Comparison of ENCODE assay signal across 14 cellular contexts in the genomic region with DNA sequence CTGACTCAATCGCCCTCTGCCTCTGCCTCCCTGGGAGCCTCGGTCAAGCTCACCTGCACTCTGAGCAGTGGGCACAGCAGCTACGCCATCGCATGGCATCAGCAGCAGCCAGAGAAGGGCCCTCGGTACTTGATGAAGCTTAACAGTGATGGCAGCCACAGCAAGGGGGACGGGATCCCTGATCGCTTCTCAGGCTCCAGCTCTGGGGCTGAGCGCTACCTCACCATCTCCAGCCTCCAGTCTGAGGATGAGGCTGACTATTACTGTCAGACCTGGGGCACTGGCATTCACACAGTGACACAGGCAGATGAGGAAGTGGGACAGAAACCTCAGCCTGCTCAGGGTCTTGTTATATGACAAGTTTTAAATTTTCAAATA. TPM values are rescaled to one million over a fixed set of nuclear protein-coding genes. Genes with fewer than 3 reads are reported as not detected.
DNase-seq lines count a peak whose midpoint lies in the region; ATAC-seq and TF ChIP-seq lines count a peak whose summit lies in the region.
"Had no signal": no experiment of that assay in that cellular context is flagged by ENCODE, and none has a peak within 500 bp of the region (broad histone marks: within the 10 kb centered on the region; RNA-seq: fewer than 3 reads in every experiment).

No MANE protein-coding gene starts in this region.

- no peak for TF ChIP-seq POLR2A in GM18505 (IDR thresholded peaks at IDR 0.05; ENCODE audit: borderline replicate concordance, extremely low read depth, insufficient read depth, insufficient read length)

- DNase-seq in RPMI8226 = peak; percentile 28
- DNase-seq in sciatic nerve (ENCODE audit: low spot score) = no peak
- DNase-seq in T-helper 9 cell = no peak
- no peak for DNase-seq in iPS-NIHi11 (ENCODE audit: low spot score)
- DNase-seq: activated CD4-positive, alpha-beta T cell treated with anti-CD3 and anti-CD28 coated beads for 1 hour; DMS79 treated with DMSO at 0.1 percent for 48 hours; naive thymus-derived CD4-positive, alpha-beta T cell; NCI-H187; NCI-H510A treated with DMSO at 0.1 percent for 48 hours; T-helper 1 cell had no signal

- intact Hi-C loops in sciatic nerve (cut with DNase I) = no loop called here

- ATAC-seq in GM18505 (IDR thresholded peaks at IDR 0.05; ENCODE audit: unreplicated experiment) (peak; percentile 35), HG02759 (IDR thresholded peaks at IDR 0.05; ENCODE audit: unreplicated experiment) (peak; percentile 13), sciatic nerve (peak; percentile 40), GM21737 (IDR thresholded peaks at IDR 0.05; ENCODE audit: unreplicated experiment) (no peak), HG03159 (IDR thresholded peaks at IDR 0.05; ENCODE audit: unreplicated experiment) (no peak)
- ATAC-seq: naive thymus-derived CD4-positive, alpha-beta T cell had no signal

RNA-seq across cellular contexts. Expression of a gene that starts 48.6 kb away (rescaled TPM):
- 37.0 TPM for total RNA-seq in sciatic nerve

Comparison
In these comparisons a context has a peak if more than half of its experiments do, and no peak if none do; other contexts are left out.
1. ATAC-seq: peak in GM18505 (single experiment), HG02759 (single experiment) and sciatic nerve (single experiment); none in GM21737 (single experiment) and HG03159 (single experiment).